Comparison of ENCODE assay signal across 8 cellular contexts in genomic region chr11:85182437-85183109, GRCh38.
A peak's percentile ranks its signal among the peaks of the same experiment; 100 is the strongest.
DNase-seq lines count a peak whose midpoint lies in the region; ATAC-seq and TF ChIP-seq lines count a peak whose summit lies in the region.

No MANE protein-coding gene starts in this region.

- H3K4me3 Mint-ChIP-seq in naive B cell = peak overlapping the region in 3 of 8 donors; percentile 5 to 51 (median 32)
- no peak overlapping the region for H3K4me3 Mint-ChIP-seq in activated naive CD8-positive, alpha-beta T cell treated with anti-CD3 and anti-CD28 coated beads, Interleukin-2, amount 50 U/mL, for 24 hours

- DNase-seq in GM10266 (ENCODE audit: extremely low spot score) = peak; percentile 17
- DNase-seq in Kasumi-1 (lab: John Stamatoyannopoulos, UW) = peak; percentile 8 to 50
- peak; percentile 39 for DNase-seq in adipocyte (ENCODE audit: low read depth)
- peak; percentile 14 for DNase-seq in naive B cell
- no peak for DNase-seq in ureter (ENCODE audit: low spot score)
- no peak for DNase-seq in activated naive CD8-positive, alpha-beta T cell treated with anti-CD3 and anti-CD28 coated beads, Interleukin-2, amount 50 U/mL, for 24 hours

- H3K9ac ChIP-seq in adipocyte (ENCODE audit: low read length) = no peak overlapping the region

- ATAC-seq in GM21526 (IDR thresholded peaks at IDR 0.05; ENCODE audit: low FRiP score, unreplicated experiment) (peak; percentile 95), naive B cell (ENCODE audit: low read depth in 2 of 2) (peak; percentile 45 to 61), HG02571 (IDR thresholded peaks at IDR 0.05; ENCODE audit: unreplicated experiment) (no peak)
- no peak for ATAC-seq in activated naive CD8-positive, alpha-beta T cell treated with anti-CD3 and anti-CD28 coated beads, Interleukin-2, amount 50 U/mL, for 24 hours

- peak; percentile 24 for TF ChIP-seq CTCF in GM10266 (IDR thresholded peaks at IDR 0.05; ENCODE audit: control insufficient read depth, insufficient read depth, low read depth, missing control alignments)

- H3K4me1 ChIP-seq in adipocyte (ENCODE audit: control insufficient read depth, insufficient read depth, low read length) = no peaks in the 10 kb centered on the region

- H3K9me3 Mint-ChIP-seq in naive B cell = peaks cover 0 to 9% (median 2%) of the 10 kb centered on the region in 7 donors
- no peaks in the 10 kb centered on the region for H3K9me3 Mint-ChIP-seq in activated naive CD8-positive, alpha-beta T cell treated with anti-CD3 and anti-CD28 coated beads, Interleukin-2, amount 50 U/mL, for 24 hours

- H3K27me3 Mint-ChIP-seq in naive B cell = no peaks in the 10 kb centered on the region
- no peaks in the 10 kb centered on the region for H3K27me3 Mint-ChIP-seq in activated naive CD8-positive, alpha-beta T cell treated with anti-CD3 and anti-CD28 coated beads, Interleukin-2, amount 50 U/mL, for 24 hours

- H3K4me3 ChIP-seq in adipocyte (ENCODE audit: low read length) = no peak overlapping the region

- no peaks in the 10 kb centered on the region for H3K27me3 ChIP-seq in adipocyte (replicated peaks; ENCODE audit: control insufficient read depth, insufficient read depth, low read length)

- H3K36me3 ChIP-seq in adipocyte (ENCODE audit: control insufficient read depth, insufficient read depth, low read length, severe bottlenecking) = no peaks in the 10 kb centered on the region

- H3K27ac Mint-ChIP-seq in naive B cell = peak overlapping the region in 3 of 6 donors; percentile 5 to 93 (median 39)
- H3K27ac Mint-ChIP-seq in activated naive CD8-positive, alpha-beta T cell treated with anti-CD3 and anti-CD28 coated beads, Interleukin-2, amount 50 U/mL, for 24 hours = no peak overlapping the region

- peaks cover 0 to 15% (median 0%) of the 10 kb centered on the region in 3 donors for H3K4me1 Mint-ChIP-seq in naive B cell
- no peaks in the 10 kb centered on the region for H3K4me1 Mint-ChIP-seq in activated naive CD8-positive, alpha-beta T cell treated with anti-CD3 and anti-CD28 coated beads, Interleukin-2, amount 50 U/mL, for 24 hours

- H3K36me3 Mint-ChIP-seq in naive B cell = no peaks in the 10 kb centered on the region
- no peaks in the 10 kb centered on the region for H3K36me3 Mint-ChIP-seq in activated naive CD8-positive, alpha-beta T cell treated with anti-CD3 and anti-CD28 coated beads, Interleukin-2, amount 50 U/mL, for 24 hours (ENCODE audit: low read depth)

- peaks cover 2% of the 10 kb centered on the region for H3K9me3 ChIP-seq in adipocyte (ENCODE audit: control insufficient read depth, low read length)

Comparison
In these comparisons a context has a peak if more than half of its experiments do, and no peak if none do; other contexts are left out.
1. DNase-seq: peak in GM10266 (single experiment), Kasumi-1 (2 of 2), adipocyte (single experiment) and naive B cell (single experiment); none in ureter (single experiment) and activated naive CD8-positive, alpha-beta T cell treated with anti-CD3 and anti-CD28 coated beads, Interleukin-2, amount 50 U/mL, for 24 hours (single experiment).
2. ATAC-seq: peak in GM21526 (single experiment) and naive B cell (2 of 2); none in activated naive CD8-positive, alpha-beta T cell treated with anti-CD3 and anti-CD28 coated beads, Interleukin-2, amount 50 U/mL, for 24 hours (single experiment) and HG02571 (single experiment).